9 cellular contexts compared by ENCODE assay signal in genomic region chr17:6456914-6457687, GRCh38. TPM values are rescaled to one million over a fixed set of nuclear protein-coding genes. Genes with fewer than 3 reads are reported as not detected.
DNase-seq lines count a peak whose midpoint lies in the region; ATAC-seq, FAIRE-seq and TF ChIP-seq lines count a peak whose summit lies in the region.
"Had no signal": no experiment of that assay in that cellular context is flagged by ENCODE, and none has a peak within 500 bp of the region (broad histone marks: within the 10 kb centered on the region; RNA-seq: fewer than 3 reads in every experiment).

No MANE protein-coding gene starts in this region.

- DNase-seq in Right ventricle myocardium inferior (ENCODE audit: missing footprints) = peak; percentile 63
- no peak for DNase-seq in cardiac septum (ENCODE audit: low spot score)
- no peak for DNase-seq in WTC11 (ENCODE audit: low spot score)
- DNase-seq in iris pigment epithelial cell (ENCODE audit: low read depth) = peak; percentile 60
- DNase-seq in urothelium cell line (ENCODE audit: low spot score) = peak; percentile 62
- DNase-seq in osteocyte (ENCODE audit: extremely low spot score, unreplicated experiment) = no peak
- DNase-seq in activated naive CD8-positive, alpha-beta T cell treated with anti-CD3 and anti-CD28 coated beads, Interleukin-2, amount 50 U/mL, for 24 hours = no peak

- H3K4me3 Mint-ChIP-seq in WTC11 (no peak overlapping the region), osteocyte (ENCODE audit: unreplicated experiment) (no peak overlapping the region)
- no peak overlapping the region for H3K4me3 Mint-ChIP-seq in activated naive CD8-positive, alpha-beta T cell treated with anti-CD3 and anti-CD28 coated beads, Interleukin-2, amount 50 U/mL, for 24 hours

- H3K27ac Mint-ChIP-seq in WTC11 = 0 out of 2 replicates have a peak overlapping the region, but pooled peaks have one; percentile 18
- no peak overlapping the region for H3K27ac Mint-ChIP-seq in osteocyte (ENCODE audit: unreplicated experiment)
- H3K27ac Mint-ChIP-seq in activated naive CD8-positive, alpha-beta T cell treated with anti-CD3 and anti-CD28 coated beads, Interleukin-2, amount 50 U/mL, for 24 hours = no peak overlapping the region

- H3K36me3 Mint-ChIP-seq in WTC11 = no peaks in the 10 kb centered on the region
- H3K36me3 Mint-ChIP-seq in osteocyte (ENCODE audit: unreplicated experiment) = no peaks in the 10 kb centered on the region
- no peaks in the 10 kb centered on the region for H3K36me3 Mint-ChIP-seq in activated naive CD8-positive, alpha-beta T cell treated with anti-CD3 and anti-CD28 coated beads, Interleukin-2, amount 50 U/mL, for 24 hours (ENCODE audit: low read depth)

- H3K9me3 Mint-ChIP-seq in WTC11 = no peaks in the 10 kb centered on the region
- H3K9me3 Mint-ChIP-seq in osteocyte (ENCODE audit: unreplicated experiment) = no peaks in the 10 kb centered on the region
- no peaks in the 10 kb centered on the region for H3K9me3 Mint-ChIP-seq in activated naive CD8-positive, alpha-beta T cell treated with anti-CD3 and anti-CD28 coated beads, Interleukin-2, amount 50 U/mL, for 24 hours

- no peak for ATAC-seq in Right ventricle myocardium inferior
- ATAC-seq in WTC11 = no peak
- ATAC-seq in GM19452 (IDR thresholded peaks at IDR 0.05; ENCODE audit: unreplicated experiment) = no peak
- ATAC-seq in activated naive CD8-positive, alpha-beta T cell treated with anti-CD3 and anti-CD28 coated beads, Interleukin-2, amount 50 U/mL, for 24 hours = no peak

- intact Hi-C loops in Right ventricle myocardium inferior (cut with DNase I) = no loop called here
- intact Hi-C loops in cardiac septum (cut with DNase I) = no loop called here

- no peaks in the 10 kb centered on the region; the same call in 1 of the 2 replicates for H3K27me3 Mint-ChIP-seq in WTC11 (ENCODE audit: low read depth)
- peaks cover 6% of the 10 kb centered on the region for H3K27me3 Mint-ChIP-seq in osteocyte (ENCODE audit: unreplicated experiment)
- peaks cover 6% of the 10 kb centered on the region for H3K27me3 Mint-ChIP-seq in activated naive CD8-positive, alpha-beta T cell treated with anti-CD3 and anti-CD28 coated beads, Interleukin-2, amount 50 U/mL, for 24 hours

- FAIRE-seq in urothelium cell line (lab: Jason Lieb, UNC) = no peak

- TF ChIP-seq CTCF in WTC11 (IDR thresholded peaks at IDR 0.05) (no peak), osteocyte (IDR thresholded peaks at IDR 0.05) (no peak)

- H3K4me1 Mint-ChIP-seq in WTC11 = peaks cover 42% of the 10 kb centered on the region
- peaks cover 13% of the 10 kb centered on the region for H3K4me1 Mint-ChIP-seq in osteocyte (ENCODE audit: unreplicated experiment)
- peaks cover 16% of the 10 kb centered on the region for H3K4me1 Mint-ChIP-seq in activated naive CD8-positive, alpha-beta T cell treated with anti-CD3 and anti-CD28 coated beads, Interleukin-2, amount 50 U/mL, for 24 hours

- CTCF ChIA-PET in WTC11 (lab: Charles Lee) = interaction anchor here (0.7 kb wide), 1 partner anchor 69 kb away, joined by 3 read pairs; no protein-coding TSS in a partner anchor

- POLR2A ChIA-PET in WTC11 (lab: Charles Lee) = no interaction called here

TF ChIP-seq in WTC11, 78 proteins besides CTCF, POLR2A, EP300 and RAD21:
- no peak for TF ChIP-seq SOX15 (CRISPR knock-in tag; IDR thresholded peaks at IDR 0.05)
- TF ChIP-seq GABPB1 (CRISPR knock-in tag; IDR thresholded peaks at IDR 0.05) = no peak
- TF ChIP-seq RORB (CRISPR knock-in tag; IDR thresholded peaks at IDR 0.05) = no peak
- no peak for TF ChIP-seq ETV6 (CRISPR knock-in tag; IDR thresholded peaks at IDR 0.05)
- no peak for TF ChIP-seq TCF7 (CRISPR knock-in tag; IDR thresholded peaks at IDR 0.05; ENCODE audit: low read depth)
- TF ChIP-seq TEAD4 (CRISPR knock-in tag; IDR thresholded peaks at IDR 0.05) = no peak
- TF ChIP-seq ATF2 (CRISPR knock-in tag; IDR thresholded peaks at IDR 0.05; ENCODE audit: borderline replicate concordance, low read depth) = no peak
- TF ChIP-seq ZNF671 (CRISPR knock-in tag; IDR thresholded peaks at IDR 0.05) = no peak
- TF ChIP-seq, protein P1, sequence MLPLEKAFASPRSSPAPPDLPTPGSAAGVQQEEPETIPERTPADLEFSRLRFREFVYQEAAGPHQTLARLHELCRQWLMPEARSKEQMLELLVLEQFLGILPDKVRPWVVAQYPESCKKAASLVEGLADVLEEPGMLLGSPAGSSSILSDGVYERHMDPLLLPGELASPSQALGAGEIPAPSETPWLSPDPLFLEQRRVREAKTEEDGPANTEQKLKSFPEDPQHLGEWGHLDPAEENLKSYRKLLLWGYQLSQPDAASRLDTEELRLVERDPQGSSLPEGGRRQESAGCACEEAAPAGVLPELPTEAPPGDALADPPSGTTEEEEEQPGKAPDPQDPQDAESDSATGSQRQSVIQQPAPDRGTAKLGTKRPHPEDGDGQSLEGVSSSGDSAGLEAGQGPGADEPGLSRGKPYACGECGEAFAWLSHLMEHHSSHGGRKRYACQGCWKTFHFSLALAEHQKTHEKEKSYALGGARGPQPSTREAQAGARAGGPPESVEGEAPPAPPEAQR (CRISPR knock-in tag; IDR thresholded peaks at IDR 0.05) = no peak
- TF ChIP-seq ZNF317 (CRISPR knock-in tag; IDR thresholded peaks at IDR 0.05; ENCODE audit: borderline replicate concordance, low read depth) = no peak
- TF ChIP-seq, protein P2, sequence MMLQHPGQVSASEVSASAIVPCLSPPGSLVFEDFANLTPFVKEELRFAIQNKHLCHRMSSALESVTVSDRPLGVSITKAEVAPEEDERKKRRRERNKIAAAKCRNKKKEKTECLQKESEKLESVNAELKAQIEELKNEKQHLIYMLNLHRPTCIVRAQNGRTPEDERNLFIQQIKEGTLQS (CRISPR knock-in tag; conservative IDR thresholded peaks at IDR 0.05) = no peak
- TF ChIP-seq, protein P3, sequence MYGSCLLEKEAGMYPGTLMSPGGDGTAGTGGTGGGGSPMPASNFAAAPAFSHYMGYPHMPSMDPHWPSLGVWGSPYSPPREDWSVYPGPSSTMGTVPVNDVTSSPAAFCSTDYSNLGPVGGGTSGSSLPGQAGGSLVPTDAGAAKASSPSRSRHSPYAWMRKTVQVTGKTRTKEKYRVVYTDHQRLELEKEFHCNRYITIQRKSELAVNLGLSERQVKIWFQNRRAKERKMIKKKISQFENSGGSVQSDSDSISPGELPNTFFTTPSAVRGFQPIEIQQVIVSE (CRISPR knock-in tag; IDR thresholded peaks at IDR 0.05; ENCODE audit: borderline replicate concordance) = no peak
TF ChIP-seq in WTC11: peak in this region for 0.

RNA-seq across cellular contexts. Expression of gene PIMREG, which starts 12.8 kb away (rescaled TPM):
- total RNA-seq in Right ventricle myocardium inferior (0.60 TPM), cardiac septum (not detected), WTC11 (2021) (92.2 to 102 TPM (median 99.3 TPM) in 3 replicates), osteocyte (8.0 and 8.9 TPM in 2 replicates)

RNA-seq across cellular contexts. Expression of gene AIPL1, which starts 22.2 kb away (rescaled TPM):
- total RNA-seq in Right ventricle myocardium inferior (not detected), cardiac septum (not detected), WTC11 (2021) (0.32 to 0.71 TPM (median 0.46 TPM) in 3 replicates), osteocyte (not detected in 2 replicates)
- total RNA-seq: Peyer's patch had no signal

Comparison
In these comparisons a context has a peak if more than half of its experiments do, and no peak if none do; other contexts are left out.
1. DNase-seq: peak in Right ventricle myocardium inferior (single experiment), iris pigment epithelial cell (single experiment) and urothelium cell line (single experiment); none in cardiac septum (single experiment), WTC11 (single experiment), osteocyte (single experiment) and activated naive CD8-positive, alpha-beta T cell treated with anti-CD3 and anti-CD28 coated beads, Interleukin-2, amount 50 U/mL, for 24 hours (single experiment).